Comparison of ENCODE assay signal across 29 cellular contexts in genomic region chr22:21051836-21052400, GRCh38. TPM values are rescaled to one million over a fixed set of nuclear protein-coding genes. Genes with fewer than 3 reads are reported as not detected.
A peak's percentile ranks its signal among the peaks of the same experiment; 100 is the strongest.
DNase-seq lines count a peak whose midpoint lies in the region; ATAC-seq and TF ChIP-seq lines count a peak whose summit lies in the region.
"Had no signal": no experiment of that assay in that cellular context is flagged by ENCODE, and none has a peak within 500 bp of the region (broad histone marks: within the 10 kb centered on the region; RNA-seq: fewer than 3 reads in every experiment).

No MANE protein-coding gene starts in this region.

- ATAC-seq in SK-N-SH treated with all-trans-retinoic acid at 6 μM for 48 hours (peak; percentile 24; the same call in 2 of the 3 replicates), T-helper 17 cell (no peak), HG02610 (IDR thresholded peaks at IDR 0.05; ENCODE audit: unreplicated experiment) (no peak)
- ATAC-seq: heart right ventricle, left lung had no signal

- H3K27me3 Mint-ChIP-seq in HFFc6 (ENCODE audit: insufficient read depth) (peaks cover 26% of the 10 kb centered on the region), T-helper 17 cell (peaks cover 21% of the 10 kb centered on the region), progenitor cell of endocrine pancreas (peaks cover 26% of the 10 kb centered on the region)

- TF ChIP-seq RAD21 in SK-N-SH (IDR thresholded peaks at IDR 0.05; ENCODE audit: low read length) = no peak

- H3K4me3 Mint-ChIP-seq in HFFc6 = no peak overlapping the region
- H3K4me3 Mint-ChIP-seq in T-helper 17 cell = no peak overlapping the region
- H3K4me3 Mint-ChIP-seq in progenitor cell of endocrine pancreas (ENCODE audit: low read depth) = no peak overlapping the region
- H3K4me3 Mint-ChIP-seq: brain; CD4-positive, alpha-beta memory T cell had no signal

- H3K27ac Mint-ChIP-seq in HFFc6 (peak overlapping the region; percentile 23; the same call in 1 of the 2 replicates), T-helper 17 cell (peak overlapping the region; percentile 74), progenitor cell of endocrine pancreas (no peak overlapping the region)
- H3K27ac Mint-ChIP-seq: CD4-positive, alpha-beta memory T cell had no signal

- no peak overlapping the region for H3K4me2 ChIP-seq in SK-N-SH

- H3K36me3 Mint-ChIP-seq in HFFc6 (ENCODE audit: low read depth) (no peaks in the 10 kb centered on the region), T-helper 17 cell (ENCODE audit: low read depth) (no peaks in the 10 kb centered on the region), progenitor cell of endocrine pancreas (ENCODE audit: insufficient read depth) (no peaks in the 10 kb centered on the region)
- H3K36me3 Mint-ChIP-seq: brain; CD4-positive, alpha-beta memory T cell had no signal

- CTCF ChIA-PET in SK-N-SH (lab: Yijun Ruan, JAX) = interaction anchor here (0.8 to 1.4 kb wide), 2 partner anchors 12 to 21 kb away, joined by 3 to 4 read pairs; no protein-coding TSS in a partner anchor

- POLR2A ChIA-PET in SK-N-SH (lab: Yijun Ruan, JAX) = no interaction called here

- H3K79me2 ChIP-seq in SK-N-SH (ENCODE audit: insufficient read depth) = no peaks in the 10 kb centered on the region

- H2AFZ ChIP-seq in SK-N-SH (ENCODE audit: low read depth) = no peak overlapping the region

- peaks cover 0 to 11% of the 10 kb centered on the region in 2 experiments; a peak in 1 of 4 replicates for H3K4me1 ChIP-seq in SK-N-SH (ENCODE audit: control insufficient read depth in 1 of 2, insufficient read depth in 2 of 2, low read depth in 1 of 2, low read length in 1 of 2)
- H3K4me1 ChIP-seq: heart right ventricle, left lung, tibial nerve had no signal

- DNase-seq in SK-N-SH (no peak), HFFc6 (peak; percentile 20), T-helper 17 cell (no peak), kidney tubule cell (ENCODE audit: low spot score) (peak; percentile 27), DMS153 (lab: John Stamatoyannopoulos, UW) (no peak), progenitor cell of endocrine pancreas (ENCODE audit: low spot score, unreplicated experiment) (no peak)
- DNase-seq: activated CD4-positive, alpha-beta T cell treated with anti-CD3 and anti-CD28 coated beads, Interleukin-2, amount 50 U/mL, for 1 hour; CD4-positive, alpha-beta memory T cell; DMS53; effector CD8-positive, alpha-beta T cell; foreskin fibroblast; heart right ventricle; Kasumi-1; left lung; mesendoderm; NCI-H1092; NCI-H187 treated with DMSO at 0.1 percent for 48 hours; NCI-H526; nucleus accumbens had no signal

- no peaks in the 10 kb centered on the region for H4K20me1 ChIP-seq in SK-N-SH (ENCODE audit: insufficient read depth)

- H3K27ac ChIP-seq in SK-N-SH (ENCODE audit: low read depth in 2 of 2, low read length in 1 of 2) = no peak overlapping the region
- H3K27ac ChIP-seq: 22Rv1, heart right ventricle, left lung, SK-N-MC, tibial nerve had no signal

- H3F3A ChIP-seq in SK-N-SH (replicated peaks; ENCODE audit: insufficient read depth) = no peaks in the 10 kb centered on the region

- no peak for TF ChIP-seq CTCF in SK-N-SH (IDR thresholded peaks at IDR 0.05)
- no peak for TF ChIP-seq CTCF in HFFc6 (IDR thresholded peaks at IDR 0.05)
- TF ChIP-seq CTCF in progenitor cell of endocrine pancreas (IDR thresholded peaks at IDR 0.05; ENCODE audit: unreplicated experiment) = no peak

- 74% methylated on average over 5 of the region's 8 CpGs for WGBS in SK-N-SH (ENCODE audit: low lambda C conversion rate)

- no peaks in the 10 kb centered on the region for H3K9me3 Mint-ChIP-seq in HFFc6
- H3K9me3 Mint-ChIP-seq in progenitor cell of endocrine pancreas (ENCODE audit: low read depth) = no peaks in the 10 kb centered on the region
- H3K9me3 Mint-ChIP-seq: CD4-positive, alpha-beta memory T cell had no signal

- no peak overlapping the region for H3K9ac ChIP-seq in SK-N-SH

- H3K4me1 Mint-ChIP-seq in HFFc6 (ENCODE audit: low read depth) (peaks cover 25% of the 10 kb centered on the region), T-helper 17 cell (peaks cover 23% of the 10 kb centered on the region), progenitor cell of endocrine pancreas (ENCODE audit: low read depth) (no peaks in the 10 kb centered on the region)

- H3K9me3 ChIP-seq in SK-N-SH = no peaks in the 10 kb centered on the region
- H3K9me3 ChIP-seq in T-helper 17 cell (ENCODE audit: control insufficient read depth, low read length, poor library complexity, severe bottlenecking) = no peaks in the 10 kb centered on the region
- H3K9me3 ChIP-seq: heart right ventricle, left lung, tibial nerve had no signal

- no peaks in the 10 kb centered on the region for H3K36me3 ChIP-seq in SK-N-SH (replicated peaks in 1 of 2; ENCODE audit: control insufficient read depth in 1 of 2, insufficient read depth in 2 of 2, low read length in 1 of 2)
- H3K36me3 ChIP-seq: heart right ventricle, left lung, tibial nerve had no signal

- H3K9me2 ChIP-seq in SK-N-SH = no peaks in the 10 kb centered on the region

- H3K4me3 ChIP-seq in SK-N-SH (ENCODE audit: low read depth in 2 of 2, low read length in 1 of 2) = no peak overlapping the region
- H3K4me3 ChIP-seq: heart right ventricle, left lung, SK-N-MC, tibial nerve had no signal

- TF ChIP-seq EP300 in SK-N-SH (IDR thresholded peaks at IDR 0.05; ENCODE audit: borderline replicate concordance in 1 of 2, low read depth in 1 of 2, low read length in 1 of 2) = no peak

- no peaks in the 10 kb centered on the region for H3K27me3 ChIP-seq in SK-N-SH (ENCODE audit: insufficient read depth)

TF ChIP-seq in SK-N-SH treated with all-trans-retinoic acid at 6 μM for 48 hours, 23 proteins besides CTCF, POLR2A, EP300 and RAD21 (continues in another document):
- no peak for TF ChIP-seq TOX (CRISPR knock-in tag; IDR thresholded peaks at IDR 0.05; ENCODE audit: borderline replicate concordance)
- TF ChIP-seq CREB5 (CRISPR knock-in tag; IDR thresholded peaks at IDR 0.05; ENCODE audit: low read depth) = no peak
- TF ChIP-seq SNAI2 (CRISPR knock-in tag; IDR thresholded peaks at IDR 0.05) = no peak
- no peak for TF ChIP-seq ZNF565 (CRISPR knock-in tag; conservative IDR thresholded peaks at IDR 0.05; ENCODE audit: low read depth)
- TF ChIP-seq GLIS3 (CRISPR knock-in tag; IDR thresholded peaks at IDR 0.05) = no peak

TF ChIP-seq in SK-N-SH, 30 proteins besides CTCF, POLR2A, EP300 and RAD21 (continues in another document):
- TF ChIP-seq REST (IDR thresholded peaks at IDR 0.05; ENCODE audit: low read depth, low read length) (no peak), NFIC (IDR thresholded peaks at IDR 0.05; ENCODE audit: borderline replicate concordance) (no peak), SIN3A (IDR thresholded peaks at IDR 0.05; ENCODE audit: borderline replicate concordance, low read depth, low read length) (no peak), FOSL2 (IDR thresholded peaks at IDR 0.05; ENCODE audit: borderline replicate concordance, low read depth) (no peak), FOXM1 (IDR thresholded peaks at IDR 0.05; ENCODE audit: low read depth) (no peak)

RNA-seq across cellular contexts. Expression of gene LRRC74B, which starts 6.2 kb away (rescaled TPM):
- polyA plus RNA-seq in SK-N-SH (2012; rRNA removed) = 0.02 and 0.03 TPM in 2 replicates
- polyA plus RNA-seq in SK-N-SH (2012; cell fraction: cytosol; rRNA removed) = not detected in 2 replicates
- 0.18 and 0.22 TPM in 2 replicates for polyA plus RNA-seq in SK-N-SH (2012; cell fraction: nucleus; rRNA removed)
- not detected for total RNA-seq in HFFc6 (2021; fragmentation: NEBNext Ultra II Directional; extraction: Animal tissue kit (Norgen Biotek cat#: 25700))
- total RNA-seq in T-helper 17 cell (under 1 TPM in 1 of 2 donors, not detected in 1; 0.10 TPM), progenitor cell of endocrine pancreas (0.40 and 0.72 TPM in 2 replicates)
- total RNA-seq: CD4-positive, alpha-beta memory T cell; chondrocyte; heart right ventricle; pulmonary artery endothelial cell; skeletal muscle tissue; T-helper 2 cell treated with Interferon-gamma antibody and Interleukin-4, amounts not matched to agents 100 ng/mL and 5 ng/mL, for 36 hours had no signal
- polyA plus RNA-seq: CD4-positive, alpha-beta memory T cell; heart right ventricle had no signal

RNA-seq across cellular contexts. Expression of gene SLC7A4, which starts 19.6 kb away (rescaled TPM):
- 0.02 TPM in 1 of 2 replicates, not detected in the other for polyA plus RNA-seq in SK-N-SH (2012; rRNA removed)
- 0.01 and 0.04 TPM in 2 replicates for polyA plus RNA-seq in SK-N-SH (2012; cell fraction: cytosol; rRNA removed)
- 0.07 and 0.11 TPM in 2 replicates for polyA plus RNA-seq in SK-N-SH (2012; cell fraction: nucleus; rRNA removed)
- under 1 TPM in 1 of 6 experiments, not detected in 5; 0.07 TPM for total RNA-seq in HFFc6 (2021; fragmentation: NEBNext Ultra II Directional; extraction: Animal tissue kit (Norgen Biotek cat#: 25700))
- under 1 TPM; 0.13 to 0.15 TPM for total RNA-seq in T-helper 17 cell
- total RNA-seq in progenitor cell of endocrine pancreas = 1.1 and 1.3 TPM in 2 replicates
- total RNA-seq: CD4-positive, alpha-beta memory T cell; pulmonary artery endothelial cell; T-helper 2 cell treated with Interferon-gamma antibody and Interleukin-4, amounts not matched to agents 100 ng/mL and 5 ng/mL, for 36 hours had no signal

RNA-seq across cellular contexts. Expression of gene P2RX6, which starts 37.0 kb away (rescaled TPM):
- 7.1 and 12.9 TPM in 2 replicates for polyA plus RNA-seq in SK-N-SH (2012; rRNA removed)
- 1.4 and 2.6 TPM in 2 replicates for polyA plus RNA-seq in SK-N-SH (2012; cell fraction: cytosol; rRNA removed)
- 78.5 and 91.0 TPM in 2 replicates for polyA plus RNA-seq in SK-N-SH (2012; cell fraction: nucleus; rRNA removed)
- 1 to 10 TPM; 1.6 to 4.0 (median 1.9) TPM for total RNA-seq in HFFc6 (2021; fragmentation: NEBNext Ultra II Directional; extraction: Animal tissue kit (Norgen Biotek cat#: 25700))
- total RNA-seq in T-helper 17 cell = 1 to 10 TPM in 1 of 2 donors, under 1 TPM in 1; 0.39 to 1.0 TPM
- total RNA-seq in progenitor cell of endocrine pancreas = 0.36 and 0.57 TPM in 2 replicates

RNA-seq across cellular contexts. Expression of gene THAP7, which starts 50.0 kb away (rescaled TPM):
- polyA plus RNA-seq in SK-N-SH (2012; rRNA removed) = 26.3 and 32.0 TPM in 2 replicates
- polyA plus RNA-seq in SK-N-SH (2012; cell fraction: cytosol; rRNA removed) = 13.8 and 18.1 TPM in 2 replicates
- polyA plus RNA-seq in SK-N-SH (2012; cell fraction: nucleus; rRNA removed) = 74.4 and 90.6 TPM in 2 replicates
- 10 to 100 TPM; 17.8 to 23.1 (median 21.1) TPM for total RNA-seq in HFFc6 (2021; fragmentation: NEBNext Ultra II Directional; extraction: Animal tissue kit (Norgen Biotek cat#: 25700))
- 10 to 100 TPM; 41.5 to 55.6 TPM for total RNA-seq in T-helper 17 cell
- 17.6 and 20.2 TPM in 2 replicates for total RNA-seq in progenitor cell of endocrine pancreas

Comparison
In these comparisons a context has a peak if more than half of its experiments do, and no peak if none do; other contexts are left out.
1. DNase-seq: peak in HFFc6 (single experiment) and kidney tubule cell (single experiment); none in SK-N-SH (single experiment), T-helper 17 cell (0 of 3), DMS153 (single experiment) and progenitor cell of endocrine pancreas (single experiment).